34 cellular contexts compared by ENCODE assay signal in genomic region chr2:221761260-221761659, GRCh38.
DNase-seq lines count a peak whose midpoint lies in the region; ATAC-seq, FAIRE-seq and TF ChIP-seq lines count a peak whose summit lies in the region.
"Had no signal": no experiment of that assay in that cellular context is flagged by ENCODE, and none has a peak within 500 bp of the region (broad histone marks: within the 10 kb centered on the region; RNA-seq: fewer than 3 reads in every experiment).

No MANE protein-coding gene starts in this region.

- ATAC-seq in HepG2 = no peak
- no peak for ATAC-seq in right lobe of liver
- no peak for ATAC-seq in A549
- no peak for ATAC-seq in IMR-90 (ENCODE audit: low read depth)
- ATAC-seq in natural killer cell treated with Interleukin-12 subunit alpha and Interleukin-12 subunit beta and Interleukin-15 and Interleukin-18, amount 100 ng/mL, for 72 hours = no peak
- no peak for ATAC-seq in left cardiac atrium
- ATAC-seq: CD8-positive, alpha-beta T cell had no signal

- no peak overlapping the region for H4K8ac ChIP-seq in IMR-90 (ENCODE audit: low read depth in 2 of 2, low read length in 2 of 2)

- H3K4me3 ChIP-seq in HepG2 (replicated peaks in 1 of 3; ENCODE audit: insufficient read depth in 1 of 3, low read depth in 2 of 3, low read length in 3 of 3) = no peak overlapping the region
- no peak overlapping the region for H3K4me3 ChIP-seq in right lobe of liver
- H3K4me3 ChIP-seq in A549 = no peak overlapping the region
- H3K4me3 ChIP-seq in IMR-90 (ENCODE audit: insufficient read depth, low read depth, low read length) = no peak overlapping the region
- H3K4me3 ChIP-seq in GM23248 = no peak overlapping the region
- H3K4me3 ChIP-seq: BLaER1; BLaER1 treated with 17β-estradiol and CSF1 and Interleukin-3, amounts not matched to agents 10 nM and 100 nM had no signal

- TF ChIP-seq POLR2A in HepG2 (IDR thresholded peaks at IDR 0.05; ENCODE audit: insufficient read depth in 1 of 2, low read depth in 2 of 2, low read length in 2 of 2) (no peak), right lobe of liver (IDR thresholded peaks at IDR 0.05) (no peak), A549 (IDR thresholded peaks at IDR 0.05; ENCODE audit: low read length) (no peak), IMR-90 (IDR thresholded peaks at IDR 0.05; ENCODE audit: low read depth, low read length) (no peak)

- no peak overlapping the region for H3K4ac ChIP-seq in IMR-90 (ENCODE audit: low read depth, low read length)

- dilution Hi-C loops in IMR-90 (cut with HindIII; ENCODE audit: low sequenced_read_pairs, unreplicated experiment) = no loop called here

- no peak overlapping the region for H3K18ac ChIP-seq in IMR-90 (ENCODE audit: low read depth, low read length)

- in situ Hi-C loops in HepG2 (cut with HindIII; ENCODE audit: extremely low pct_ligation_motif_present, low pct_unique_long_range_greater_than_20kb) (no loop called here), IMR-90 (cut with MboI; ENCODE audit: low sequenced_read_pairs) (no loop called here), GM23248 (cut with MboI) (no loop called here)

- H3K4me2 ChIP-seq in HepG2 (ENCODE audit: low read depth, low read length) (no peak overlapping the region), A549 (no peak overlapping the region), IMR-90 (ENCODE audit: low read depth, low read length) (no peak overlapping the region), GM23248 (ENCODE audit: unreplicated experiment) (no peak overlapping the region)
- H3K4me2 ChIP-seq: BLaER1; BLaER1 treated with 17β-estradiol and CSF1 and Interleukin-3, amounts not matched to agents 10 nM and 100 nM had no signal

- FAIRE-seq in HepG2 (lab: Jason Lieb, UNC) (no peak), A549 (lab: Jason Lieb, UNC) (no peak), D721Med (lab: Jason Lieb, UNC) (peak; percentile 48)

- no peaks in the 10 kb centered on the region for H3K4me1 Mint-ChIP-seq in natural killer cell treated with Interleukin-12 subunit alpha and Interleukin-12 subunit beta and Interleukin-15 and Interleukin-18, amount 100 ng/mL, for 72 hours (ENCODE audit: low read depth in 2 of 2)
- H3K4me1 Mint-ChIP-seq: B cell; CD14-positive monocyte; CD4-positive, alpha-beta memory T cell; CD4-positive, CD25-positive, alpha-beta regulatory T cell; CD8-positive, alpha-beta memory T cell had no signal

- H3K9ac ChIP-seq in HepG2 (ENCODE audit: insufficient read depth, low read depth, low read length) (no peak overlapping the region), IMR-90 (ENCODE audit: low read depth, low read length) (no peak overlapping the region), GM23248 (no peak overlapping the region)
- H3K9ac ChIP-seq: BLaER1; BLaER1 treated with 17β-estradiol and CSF1 and Interleukin-3, amounts not matched to agents 10 nM and 100 nM had no signal

- H4K20me1 ChIP-seq in HepG2 (ENCODE audit: insufficient read depth, low read length) (no peaks in the 10 kb centered on the region), IMR-90 (ENCODE audit: insufficient read depth, low read length) (no peaks in the 10 kb centered on the region), GM23248 (ENCODE audit: insufficient read depth) (no peaks in the 10 kb centered on the region)
- H4K20me1 ChIP-seq: BLaER1; BLaER1 treated with 17β-estradiol and CSF1 and Interleukin-3, amounts not matched to agents 10 nM and 100 nM had no signal

- peaks cover 17% of the 10 kb centered on the region for H3K9me3 ChIP-seq in HepG2 (ENCODE audit: low read length)
- H3K9me3 ChIP-seq in right lobe of liver = no peaks in the 10 kb centered on the region
- no peaks in the 10 kb centered on the region for H3K9me3 ChIP-seq in A549
- no peaks in the 10 kb centered on the region for H3K9me3 ChIP-seq in IMR-90 (ENCODE audit: control insufficient read depth, insufficient read depth, low read length)
- H3K9me3 ChIP-seq in GM23248 (ENCODE audit: low read depth) = no peaks in the 10 kb centered on the region
- H3K9me3 ChIP-seq: BE2C, BLaER1, Caco-2 had no signal

- peaks cover 7% of the 10 kb centered on the region for H3K9me3 Mint-ChIP-seq in natural killer cell treated with Interleukin-12 subunit alpha and Interleukin-12 subunit beta and Interleukin-15 and Interleukin-18, amount 100 ng/mL, for 72 hours

- no peaks in the 10 kb centered on the region for H3F3A ChIP-seq in GM23248 (ENCODE audit: insufficient read depth)

- TF ChIP-seq CTCF in HepG2 (CRISPR knock-in tag; IDR thresholded peaks at IDR 0.05) (no peak), right lobe of liver (IDR thresholded peaks at IDR 0.05) (no peak), A549 (IDR thresholded peaks at IDR 0.05) (no peak), D721Med (IDR thresholded peaks at IDR 0.05; ENCODE audit: insufficient read depth, missing control alignments) (no peak), IMR-90 (conservative IDR thresholded peaks at IDR 0.05; ENCODE audit: low read depth, low read length) (no peak)

- no peak overlapping the region for H3K14ac ChIP-seq in IMR-90 (replicated peaks; ENCODE audit: low read depth, low read length)

- POLR2A ChIA-PET in HepG2 (lab: Yijun Ruan, JAX) (no interaction called here), A549 (lab: Yijun Ruan, JAX) (no interaction called here), IMR-90 (lab: Charles Lee; ENCODE audit: unreplicated experiment) (no interaction called here)

- no peaks in the 10 kb centered on the region for H3K79me1 ChIP-seq in IMR-90 (ENCODE audit: low read depth in 1 of 2, low read length in 2 of 2)

- H3K23ac ChIP-seq in IMR-90 (ENCODE audit: low read depth, low read length) = no peak overlapping the region

- no peaks in the 10 kb centered on the region for H3K27me3 Mint-ChIP-seq in natural killer cell treated with Interleukin-12 subunit alpha and Interleukin-12 subunit beta and Interleukin-15 and Interleukin-18, amount 100 ng/mL, for 72 hours
- H3K27me3 Mint-ChIP-seq: B cell; CD4-positive, alpha-beta memory T cell; CD4-positive, alpha-beta T cell; CD4-positive, CD25-positive, alpha-beta regulatory T cell had no signal

- DNase-seq in HepG2 (ENCODE audit: low spot score) (no peak), right lobe of liver (no peak), A549 (ENCODE audit: low read depth in 1 of 2, low spot score in 1 of 2) (no peak), D721Med (ENCODE audit: insufficient read length, low spot score) (no peak), IMR-90 (no peak), left cardiac atrium (no peak), GM23248 (no peak)
- no peak for DNase-seq in natural killer cell treated with Interleukin-12 subunit alpha and Interleukin-12 subunit beta and Interleukin-15 and Interleukin-18, amount 100 ng/mL, for 72 hours (ENCODE audit: low spot score)
- DNase-seq: 8988T; ACHN; AML-193; BE2C; C1 segment of cervical spinal cord; Caco-2; Calu3; CD4-positive, alpha-beta memory T cell; CD4-positive, alpha-beta T cell; CD4-positive, CD25-positive, alpha-beta regulatory T cell; CD8-positive, alpha-beta memory T cell; CD8-positive, alpha-beta T cell; COR-L47; DMS 273 treated with DMSO at 0.1 percent for 48 hours; DMS153; DMS53; DMS79; DMS79 treated with DMSO at 0.1 percent for 48 hours; DND-41; EL had no signal

- H2BK15ac ChIP-seq in IMR-90 (ENCODE audit: low read depth, low read length) = no peak overlapping the region

- no peak for TF ChIP-seq RAD21 in HepG2 (CRISPR knock-in tag; IDR thresholded peaks at IDR 0.05)
- TF ChIP-seq RAD21 in A549 (conservative IDR thresholded peaks at IDR 0.05 in 1 of 2, IDR thresholded peaks at IDR 0.05 in 1 of 2) = no peak
- no peak for TF ChIP-seq RAD21 in IMR-90 (IDR thresholded peaks at IDR 0.05; ENCODE audit: low read length)

- H2AK5ac ChIP-seq in IMR-90 (ENCODE audit: low read depth, low read length) = no peak overlapping the region

- H3K36me3 Mint-ChIP-seq in natural killer cell treated with Interleukin-12 subunit alpha and Interleukin-12 subunit beta and Interleukin-15 and Interleukin-18, amount 100 ng/mL, for 72 hours = no peaks in the 10 kb centered on the region
- H3K36me3 Mint-ChIP-seq: CD14-positive monocyte; CD4-positive, alpha-beta memory T cell; CD4-positive, CD25-positive, alpha-beta regulatory T cell; CD8-positive, alpha-beta memory T cell; CD8-positive, alpha-beta T cell had no signal

- BruUV-seq in HepG2 (replicated peaks; lab: Mats Ljungman, UMichigan) = no TSS peak
- no TSS peak for BruUV-seq in IMR-90 (replicated peaks; lab: Mats Ljungman, UMichigan)

- H3K79me2 ChIP-seq in HepG2 (ENCODE audit: insufficient read depth, low read length) (no peaks in the 10 kb centered on the region), GM23248 (ENCODE audit: insufficient read depth) (no peaks in the 10 kb centered on the region)

- no peak overlapping the region for H2BK120ac ChIP-seq in IMR-90 (ENCODE audit: low read depth, low read length)

- H2BK20ac ChIP-seq in IMR-90 (ENCODE audit: low read depth, low read length) = no peak overlapping the region

- intact Hi-C loops in HepG2 (cut with micrococcal nuclease; ENCODE audit: unreplicated experiment) (no loop called here), right lobe of liver (cut with DNase I) (no loop called here), IMR-90 (cut with micrococcal nuclease) (no loop called here), left cardiac atrium (cut with DNase I) (no loop called here)

- TF ChIP-seq EP300 in HepG2 (IDR thresholded peaks at IDR 0.05; ENCODE audit: low read depth in 2 of 2, low read length in 2 of 2) (no peak), HepG2 (CRISPR knock-in tag; IDR thresholded peaks at IDR 0.05; ENCODE audit: borderline replicate concordance) (no peak), A549 (IDR thresholded peaks at IDR 0.05) (no peak)

- no peak overlapping the region for H3K27ac Mint-ChIP-seq in natural killer cell treated with Interleukin-12 subunit alpha and Interleukin-12 subunit beta and Interleukin-15 and Interleukin-18, amount 100 ng/mL, for 72 hours
- H3K27ac Mint-ChIP-seq: B cell; CD14-positive monocyte; CD4-positive, alpha-beta memory T cell; CD4-positive, alpha-beta T cell; CD4-positive, CD25-positive, alpha-beta regulatory T cell; CD8-positive, alpha-beta memory T cell; CD8-positive, alpha-beta T cell had no signal

- H3K4me1 ChIP-seq in HepG2 (ENCODE audit: insufficient read depth, low read length) (no peaks in the 10 kb centered on the region), right lobe of liver (no peaks in the 10 kb centered on the region), A549 (no peaks in the 10 kb centered on the region), IMR-90 (ENCODE audit: control insufficient read depth, insufficient read depth, low read length) (no peaks in the 10 kb centered on the region), GM23248 (ENCODE audit: insufficient read depth) (no peaks in the 10 kb centered on the region)
- H3K4me1 ChIP-seq: BE2C had no signal

- H2BK5ac ChIP-seq in IMR-90 (ENCODE audit: low read depth, low read length, poor library complexity, severe bottlenecking) = no peak overlapping the region

- no peak overlapping the region for H4K91ac ChIP-seq in IMR-90 (ENCODE audit: insufficient read depth, low read depth, low read length)

- WGBS in HepG2 (ENCODE audit: low lambda C conversion rate) = 1% methylated on average over 2 of the region's 2 CpGs
- WGBS in right lobe of liver (ENCODE audit: insufficient coverage, low coverage, low lambda C conversion rate, missing lambda C conversion rate) = 73% methylated on average over 2 of the region's 2 CpGs
- WGBS in A549 (ENCODE audit: missing lambda C conversion rate) = 62% methylated on average over 2 of the region's 2 CpGs
- no CpG with 5 or more reads among the region's 2 CpGs for WGBS in IMR-90 (ENCODE audit: extremely low coverage in 2 of 2, insufficient read length in 1 of 2), 2 experiments
- WGBS in GM23248 (ENCODE audit: low coverage in 1 of 2, low lambda C conversion rate in 2 of 2, missing lambda C conversion rate in 2 of 2), 2 experiments = 49 to 60% methylated on average over 2 of the region's 2 CpGs

- H3K36me3 ChIP-seq in HepG2 (replicated peaks in 1 of 2; ENCODE audit: control insufficient read depth in 1 of 2, insufficient read depth in 2 of 2, low read length in 2 of 2) = no peaks in the 10 kb centered on the region
- H3K36me3 ChIP-seq in right lobe of liver = no peaks in the 10 kb centered on the region
- no peaks in the 10 kb centered on the region for H3K36me3 ChIP-seq in IMR-90 (ENCODE audit: control insufficient read depth, insufficient read depth, low read length)
- no peaks in the 10 kb centered on the region for H3K36me3 ChIP-seq in GM23248 (ENCODE audit: low read depth)
- H3K36me3 ChIP-seq: BE2C; BLaER1; BLaER1 treated with 17β-estradiol and CSF1 and Interleukin-3, amounts not matched to agents 10 nM and 100 nM had no signal

- H3K9me2 ChIP-seq in GM23248 (ENCODE audit: insufficient read depth) = no peaks in the 10 kb centered on the region

- no peak overlapping the region for H2AK9ac ChIP-seq in IMR-90 (replicated peaks; ENCODE audit: low read depth, low read length, poor library complexity)

- H2AFZ ChIP-seq in HepG2 (ENCODE audit: low read length) (no peak overlapping the region), IMR-90 (replicated peaks; ENCODE audit: low read length, poor library complexity) (no peak overlapping the region), GM23248 (no peak overlapping the region)

- H3K27ac ChIP-seq in HepG2 (ENCODE audit: extremely low read length, insufficient read depth, low read length) (no peak overlapping the region), right lobe of liver (no peak overlapping the region), A549 (no peak overlapping the region), IMR-90 (ENCODE audit: insufficient read depth, low read length) (no peak overlapping the region), GM23248 (no peak overlapping the region)
- H3K27ac ChIP-seq: 22Rv1; BLaER1; BLaER1 treated with 17β-estradiol and CSF1 and Interleukin-3, amounts not matched to agents 10 nM and 100 nM; C4-2B had no signal

- no peak overlapping the region for H3K4me3 Mint-ChIP-seq in natural killer cell treated with Interleukin-12 subunit alpha and Interleukin-12 subunit beta and Interleukin-15 and Interleukin-18, amount 100 ng/mL, for 72 hours
- H3K4me3 Mint-ChIP-seq: B cell; CD14-positive monocyte; CD4-positive, alpha-beta memory T cell; CD4-positive, alpha-beta T cell; CD4-positive, CD25-positive, alpha-beta regulatory T cell; CD8-positive, alpha-beta memory T cell; CD8-positive, alpha-beta T cell had no signal

- H3K27me3 ChIP-seq in HepG2 (ENCODE audit: control insufficient read depth in 1 of 2, insufficient read depth in 2 of 2, low read length in 2 of 2) (no peaks in the 10 kb centered on the region), right lobe of liver (no peaks in the 10 kb centered on the region), IMR-90 (ENCODE audit: control insufficient read depth, insufficient read depth, low read length) (peaks cover 2% of the 10 kb centered on the region; the same call in 1 of the 2 replicates), GM23248 (replicated peaks; ENCODE audit: insufficient read depth) (no peaks in the 10 kb centered on the region; the same call in 1 of the 2 replicates)
- H3K27me3 ChIP-seq: BE2C; BLaER1; BLaER1 treated with 17β-estradiol and CSF1 and Interleukin-3, amounts not matched to agents 10 nM and 100 nM had no signal

- no peaks in the 10 kb centered on the region for H3K9me1 ChIP-seq in IMR-90 (ENCODE audit: insufficient read depth, low read length)

- no peak overlapping the region for H3K56ac ChIP-seq in IMR-90 (ENCODE audit: extremely low read depth, insufficient read depth, low read length)

- H4K5ac ChIP-seq in IMR-90 (ENCODE audit: low read depth, low read length) = no peak overlapping the region

- CTCF ChIA-PET in HepG2 (lab: Yijun Ruan, JAX; ENCODE audit: low intra/inter-chr PET ratio, low total read pairs) (no interaction called here), A549 (lab: Yijun Ruan, JAX) (no interaction called here), IMR-90 (lab: Yijun Ruan, JAX) (no interaction called here)

Comparison
In these comparisons a context has a peak if more than half of its experiments do, and no peak if none do; other contexts are left out.
1. Of the 38 proteins assayed by ChIP-seq in both HepG2 and A549: peak only in HepG2: none; only in A549: none; in both: MAFK; in neither: 37.